ENCODE assay signal across 1 cellular context in the genomic region with DNA sequence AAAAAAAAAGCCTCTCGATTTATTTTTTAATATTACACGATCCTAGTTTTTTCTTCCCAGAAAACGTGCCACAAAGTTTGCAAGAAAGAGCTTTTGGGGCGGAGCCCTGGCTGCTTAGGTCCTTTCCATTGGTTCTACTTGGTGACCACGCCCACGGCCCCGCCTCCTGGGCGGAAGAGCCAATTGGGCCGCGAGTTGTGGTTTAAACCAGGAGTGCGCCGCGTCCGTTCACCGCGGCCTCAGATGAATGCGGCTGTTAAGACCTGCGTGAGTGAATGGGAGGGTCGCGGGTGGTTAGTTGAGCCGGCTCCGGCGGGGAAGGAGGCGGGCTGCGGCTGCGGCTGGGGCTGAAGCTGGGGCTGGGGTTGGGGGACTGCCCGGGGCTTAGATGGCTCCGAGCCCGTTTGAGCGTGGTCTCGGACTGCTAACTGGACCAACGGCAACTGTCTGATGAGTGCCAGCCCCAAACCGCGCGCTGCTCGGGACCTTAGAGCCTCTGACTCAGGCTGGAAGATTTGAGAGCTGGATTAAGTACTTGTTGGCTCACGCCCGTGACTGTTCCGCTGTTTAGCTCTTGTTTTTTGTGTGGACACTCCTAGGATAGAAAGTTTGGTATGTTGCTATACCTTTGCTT.
TF ChIP-seq lines count a peak whose summit lies in the region.

A gene (plus strand): TSS at position 231 of the 634 bp plus-strand sequence. CDS start 458 bp downstream, outside the sequence.

TF ChIP-seq in K562, 482 proteins besides CTCF, POLR2A, EP300 and RAD21 (continued from another document and continues in another):
- TF ChIP-seq, protein P1, sequence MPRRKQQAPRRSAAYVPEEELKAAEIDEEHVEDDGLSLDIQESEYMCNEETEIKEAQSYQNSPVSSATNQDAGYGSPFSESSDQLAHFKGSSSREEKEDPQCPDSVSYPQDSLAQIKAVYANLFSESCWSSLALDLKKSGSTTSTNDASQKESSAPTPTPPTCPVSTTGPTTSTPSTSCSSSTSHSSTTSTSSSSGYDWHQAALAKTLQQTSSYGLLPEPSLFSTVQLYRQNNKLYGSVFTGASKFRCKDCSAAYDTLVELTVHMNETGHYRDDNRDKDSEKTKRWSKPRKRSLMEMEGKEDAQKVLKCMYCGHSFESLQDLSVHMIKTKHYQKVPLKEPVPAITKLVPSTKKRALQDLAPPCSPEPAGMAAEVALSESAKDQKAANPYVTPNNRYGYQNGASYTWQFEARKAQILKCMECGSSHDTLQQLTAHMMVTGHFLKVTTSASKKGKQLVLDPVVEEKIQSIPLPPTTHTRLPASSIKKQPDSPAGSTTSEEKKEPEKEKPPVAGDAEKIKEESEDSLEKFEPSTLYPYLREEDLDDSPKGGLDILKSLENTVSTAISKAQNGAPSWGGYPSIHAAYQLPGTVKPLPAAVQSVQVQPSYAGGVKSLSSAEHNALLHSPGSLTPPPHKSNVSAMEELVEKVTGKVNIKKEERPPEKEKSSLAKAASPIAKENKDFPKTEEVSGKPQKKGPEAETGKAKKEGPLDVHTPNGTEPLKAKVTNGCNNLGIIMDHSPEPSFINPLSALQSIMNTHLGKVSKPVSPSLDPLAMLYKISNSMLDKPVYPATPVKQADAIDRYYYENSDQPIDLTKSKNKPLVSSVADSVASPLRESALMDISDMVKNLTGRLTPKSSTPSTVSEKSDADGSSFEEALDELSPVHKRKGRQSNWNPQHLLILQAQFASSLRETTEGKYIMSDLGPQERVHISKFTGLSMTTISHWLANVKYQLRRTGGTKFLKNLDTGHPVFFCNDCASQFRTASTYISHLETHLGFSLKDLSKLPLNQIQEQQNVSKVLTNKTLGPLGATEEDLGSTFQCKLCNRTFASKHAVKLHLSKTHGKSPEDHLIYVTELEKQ (CRISPR knock-in tag; IDR thresholded peaks at IDR 0.05): no peak
- TF ChIP-seq, protein P2, sequence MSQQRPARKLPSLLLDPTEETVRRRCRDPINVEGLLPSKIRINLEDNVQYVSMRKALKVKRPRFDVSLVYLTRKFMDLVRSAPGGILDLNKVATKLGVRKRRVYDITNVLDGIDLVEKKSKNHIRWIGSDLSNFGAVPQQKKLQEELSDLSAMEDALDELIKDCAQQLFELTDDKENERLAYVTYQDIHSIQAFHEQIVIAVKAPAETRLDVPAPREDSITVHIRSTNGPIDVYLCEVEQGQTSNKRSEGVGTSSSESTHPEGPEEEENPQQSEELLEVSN (IDR thresholded peaks at IDR 0.05; ENCODE audit: borderline replicate concordance in 1 of 2, extremely low read depth in 1 of 2, insufficient read depth in 1 of 2, insufficient read length in 1 of 2, low read depth in 1 of 2, low read length in 1 of 2, poor library complexity in 1 of 2, severe bottlenecking in 1 of 2): peak in 1 of 2 experiments; percentile 62
- TF ChIP-seq, protein P3, sequence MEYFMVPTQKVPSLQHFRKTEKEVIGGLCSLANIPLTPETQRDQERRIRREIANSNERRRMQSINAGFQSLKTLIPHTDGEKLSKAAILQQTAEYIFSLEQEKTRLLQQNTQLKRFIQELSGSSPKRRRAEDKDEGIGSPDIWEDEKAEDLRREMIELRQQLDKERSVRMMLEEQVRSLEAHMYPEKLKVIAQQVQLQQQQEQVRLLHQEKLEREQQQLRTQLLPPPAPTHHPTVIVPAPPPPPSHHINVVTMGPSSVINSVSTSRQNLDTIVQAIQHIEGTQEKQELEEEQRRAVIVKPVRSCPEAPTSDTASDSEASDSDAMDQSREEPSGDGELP (CRISPR knock-in tag; IDR thresholded peaks at IDR 0.05; ENCODE audit: borderline replicate concordance): peak; percentile 82
- TF ChIP-seq RAD51 (IDR thresholded peaks at IDR 0.05; ENCODE audit: borderline replicate concordance, low read depth) (no peak), EZH2 (IDR thresholded peaks at IDR 0.05; ENCODE audit: borderline replicate concordance, low read depth, low read length) (no peak), CHCHD3 (CRISPR knock-in tag; IDR thresholded peaks at IDR 0.05) (no peak), CREBBP (IDR thresholded peaks at IDR 0.05; ENCODE audit: low read depth, low read length) (no peak), ZNF12 (CRISPR knock-in tag; IDR thresholded peaks at IDR 0.05) (no peak), ZNF146 (CRISPR knock-in tag; IDR thresholded peaks at IDR 0.05; ENCODE audit: unreplicated experiment) (no peak), HCFC1 (IDR thresholded peaks at IDR 0.05; ENCODE audit: low read depth, low read length) (no peak), KDM2B (CRISPR knock-in tag; IDR thresholded peaks at IDR 0.05) (no peak), E2F3 (CRISPR knock-in tag; IDR thresholded peaks at IDR 0.05) (no peak), ZNF263 (CRISPR knock-in tag; IDR thresholded peaks at IDR 0.05; ENCODE audit: borderline replicate concordance) (no peak), KLF10 (CRISPR knock-in tag; IDR thresholded peaks at IDR 0.05) (no peak), MCM5 (IDR thresholded peaks at IDR 0.05; ENCODE audit: low read depth) (no peak), ZBTB7A (IDR thresholded peaks at IDR 0.05; ENCODE audit: borderline replicate concordance, control insufficient read depth, low read depth, low read length) (peak; percentile 55; the same call in 1 of the 2 replicates), CREM (IDR thresholded peaks at IDR 0.05; ENCODE audit: low read depth) (peak; percentile 75), COPS2 (conservative IDR thresholded peaks at IDR 0.05) (no peak), HOXB6 (CRISPR knock-in tag; IDR thresholded peaks at IDR 0.05; ENCODE audit: borderline replicate concordance) (no peak), RBM17 (IDR thresholded peaks at IDR 0.05; ENCODE audit: borderline replicate concordance, low read depth, low read length) (no peak), DIDO1 (tag; IDR thresholded peaks at IDR 0.05; ENCODE audit: low read depth) (no peak), MEIS2 (IDR thresholded peaks at IDR 0.05; ENCODE audit: partially characterized antibody) (no peak)
- TF ChIP-seq, protein P4, sequence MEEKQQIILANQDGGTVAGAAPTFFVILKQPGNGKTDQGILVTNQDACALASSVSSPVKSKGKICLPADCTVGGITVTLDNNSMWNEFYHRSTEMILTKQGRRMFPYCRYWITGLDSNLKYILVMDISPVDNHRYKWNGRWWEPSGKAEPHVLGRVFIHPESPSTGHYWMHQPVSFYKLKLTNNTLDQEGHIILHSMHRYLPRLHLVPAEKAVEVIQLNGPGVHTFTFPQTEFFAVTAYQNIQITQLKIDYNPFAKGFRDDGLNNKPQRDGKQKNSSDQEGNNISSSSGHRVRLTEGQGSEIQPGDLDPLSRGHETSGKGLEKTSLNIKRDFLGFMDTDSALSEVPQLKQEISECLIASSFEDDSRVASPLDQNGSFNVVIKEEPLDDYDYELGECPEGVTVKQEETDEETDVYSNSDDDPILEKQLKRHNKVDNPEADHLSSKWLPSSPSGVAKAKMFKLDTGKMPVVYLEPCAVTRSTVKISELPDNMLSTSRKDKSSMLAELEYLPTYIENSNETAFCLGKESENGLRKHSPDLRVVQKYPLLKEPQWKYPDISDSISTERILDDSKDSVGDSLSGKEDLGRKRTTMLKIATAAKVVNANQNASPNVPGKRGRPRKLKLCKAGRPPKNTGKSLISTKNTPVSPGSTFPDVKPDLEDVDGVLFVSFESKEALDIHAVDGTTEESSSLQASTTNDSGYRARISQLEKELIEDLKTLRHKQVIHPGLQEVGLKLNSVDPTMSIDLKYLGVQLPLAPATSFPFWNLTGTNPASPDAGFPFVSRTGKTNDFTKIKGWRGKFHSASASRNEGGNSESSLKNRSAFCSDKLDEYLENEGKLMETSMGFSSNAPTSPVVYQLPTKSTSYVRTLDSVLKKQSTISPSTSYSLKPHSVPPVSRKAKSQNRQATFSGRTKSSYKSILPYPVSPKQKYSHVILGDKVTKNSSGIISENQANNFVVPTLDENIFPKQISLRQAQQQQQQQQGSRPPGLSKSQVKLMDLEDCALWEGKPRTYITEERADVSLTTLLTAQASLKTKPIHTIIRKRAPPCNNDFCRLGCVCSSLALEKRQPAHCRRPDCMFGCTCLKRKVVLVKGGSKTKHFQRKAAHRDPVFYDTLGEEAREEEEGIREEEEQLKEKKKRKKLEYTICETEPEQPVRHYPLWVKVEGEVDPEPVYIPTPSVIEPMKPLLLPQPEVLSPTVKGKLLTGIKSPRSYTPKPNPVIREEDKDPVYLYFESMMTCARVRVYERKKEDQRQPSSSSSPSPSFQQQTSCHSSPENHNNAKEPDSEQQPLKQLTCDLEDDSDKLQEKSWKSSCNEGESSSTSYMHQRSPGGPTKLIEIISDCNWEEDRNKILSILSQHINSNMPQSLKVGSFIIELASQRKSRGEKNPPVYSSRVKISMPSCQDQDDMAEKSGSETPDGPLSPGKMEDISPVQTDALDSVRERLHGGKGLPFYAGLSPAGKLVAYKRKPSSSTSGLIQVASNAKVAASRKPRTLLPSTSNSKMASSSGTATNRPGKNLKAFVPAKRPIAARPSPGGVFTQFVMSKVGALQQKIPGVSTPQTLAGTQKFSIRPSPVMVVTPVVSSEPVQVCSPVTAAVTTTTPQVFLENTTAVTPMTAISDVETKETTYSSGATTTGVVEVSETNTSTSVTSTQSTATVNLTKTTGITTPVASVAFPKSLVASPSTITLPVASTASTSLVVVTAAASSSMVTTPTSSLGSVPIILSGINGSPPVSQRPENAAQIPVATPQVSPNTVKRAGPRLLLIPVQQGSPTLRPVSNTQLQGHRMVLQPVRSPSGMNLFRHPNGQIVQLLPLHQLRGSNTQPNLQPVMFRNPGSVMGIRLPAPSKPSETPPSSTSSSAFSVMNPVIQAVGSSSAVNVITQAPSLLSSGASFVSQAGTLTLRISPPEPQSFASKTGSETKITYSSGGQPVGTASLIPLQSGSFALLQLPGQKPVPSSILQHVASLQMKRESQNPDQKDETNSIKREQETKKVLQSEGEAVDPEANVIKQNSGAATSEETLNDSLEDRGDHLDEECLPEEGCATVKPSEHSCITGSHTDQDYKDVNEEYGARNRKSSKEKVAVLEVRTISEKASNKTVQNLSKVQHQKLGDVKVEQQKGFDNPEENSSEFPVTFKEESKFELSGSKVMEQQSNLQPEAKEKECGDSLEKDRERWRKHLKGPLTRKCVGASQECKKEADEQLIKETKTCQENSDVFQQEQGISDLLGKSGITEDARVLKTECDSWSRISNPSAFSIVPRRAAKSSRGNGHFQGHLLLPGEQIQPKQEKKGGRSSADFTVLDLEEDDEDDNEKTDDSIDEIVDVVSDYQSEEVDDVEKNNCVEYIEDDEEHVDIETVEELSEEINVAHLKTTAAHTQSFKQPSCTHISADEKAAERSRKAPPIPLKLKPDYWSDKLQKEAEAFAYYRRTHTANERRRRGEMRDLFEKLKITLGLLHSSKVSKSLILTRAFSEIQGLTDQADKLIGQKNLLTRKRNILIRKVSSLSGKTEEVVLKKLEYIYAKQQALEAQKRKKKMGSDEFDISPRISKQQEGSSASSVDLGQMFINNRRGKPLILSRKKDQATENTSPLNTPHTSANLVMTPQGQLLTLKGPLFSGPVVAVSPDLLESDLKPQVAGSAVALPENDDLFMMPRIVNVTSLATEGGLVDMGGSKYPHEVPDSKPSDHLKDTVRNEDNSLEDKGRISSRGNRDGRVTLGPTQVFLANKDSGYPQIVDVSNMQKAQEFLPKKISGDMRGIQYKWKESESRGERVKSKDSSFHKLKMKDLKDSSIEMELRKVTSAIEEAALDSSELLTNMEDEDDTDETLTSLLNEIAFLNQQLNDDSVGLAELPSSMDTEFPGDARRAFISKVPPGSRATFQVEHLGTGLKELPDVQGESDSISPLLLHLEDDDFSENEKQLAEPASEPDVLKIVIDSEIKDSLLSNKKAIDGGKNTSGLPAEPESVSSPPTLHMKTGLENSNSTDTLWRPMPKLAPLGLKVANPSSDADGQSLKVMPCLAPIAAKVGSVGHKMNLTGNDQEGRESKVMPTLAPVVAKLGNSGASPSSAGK (IDR thresholded peaks at IDR 0.05): peak; percentile 60; the same call in 1 of the 2 replicates
- TF ChIP-seq, protein P5, sequence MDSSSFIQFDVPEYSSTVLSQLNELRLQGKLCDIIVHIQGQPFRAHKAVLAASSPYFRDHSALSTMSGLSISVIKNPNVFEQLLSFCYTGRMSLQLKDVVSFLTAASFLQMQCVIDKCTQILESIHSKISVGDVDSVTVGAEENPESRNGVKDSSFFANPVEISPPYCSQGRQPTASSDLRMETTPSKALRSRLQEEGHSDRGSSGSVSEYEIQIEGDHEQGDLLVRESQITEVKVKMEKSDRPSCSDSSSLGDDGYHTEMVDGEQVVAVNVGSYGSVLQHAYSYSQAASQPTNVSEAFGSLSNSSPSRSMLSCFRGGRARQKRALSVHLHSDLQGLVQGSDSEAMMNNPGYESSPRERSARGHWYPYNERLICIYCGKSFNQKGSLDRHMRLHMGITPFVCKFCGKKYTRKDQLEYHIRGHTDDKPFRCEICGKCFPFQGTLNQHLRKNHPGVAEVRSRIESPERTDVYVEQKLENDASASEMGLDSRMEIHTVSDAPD (CRISPR knock-in tag; IDR thresholded peaks at IDR 0.05): no peak
- TF ChIP-seq, protein P6, sequence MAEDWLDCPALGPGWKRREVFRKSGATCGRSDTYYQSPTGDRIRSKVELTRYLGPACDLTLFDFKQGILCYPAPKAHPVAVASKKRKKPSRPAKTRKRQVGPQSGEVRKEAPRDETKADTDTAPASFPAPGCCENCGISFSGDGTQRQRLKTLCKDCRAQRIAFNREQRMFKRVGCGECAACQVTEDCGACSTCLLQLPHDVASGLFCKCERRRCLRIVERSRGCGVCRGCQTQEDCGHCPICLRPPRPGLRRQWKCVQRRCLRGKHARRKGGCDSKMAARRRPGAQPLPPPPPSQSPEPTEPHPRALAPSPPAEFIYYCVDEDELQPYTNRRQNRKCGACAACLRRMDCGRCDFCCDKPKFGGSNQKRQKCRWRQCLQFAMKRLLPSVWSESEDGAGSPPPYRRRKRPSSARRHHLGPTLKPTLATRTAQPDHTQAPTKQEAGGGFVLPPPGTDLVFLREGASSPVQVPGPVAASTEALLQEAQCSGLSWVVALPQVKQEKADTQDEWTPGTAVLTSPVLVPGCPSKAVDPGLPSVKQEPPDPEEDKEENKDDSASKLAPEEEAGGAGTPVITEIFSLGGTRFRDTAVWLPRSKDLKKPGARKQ (CRISPR knock-in tag; IDR thresholded peaks at IDR 0.05): no peak
- TF ChIP-seq, protein P7, sequence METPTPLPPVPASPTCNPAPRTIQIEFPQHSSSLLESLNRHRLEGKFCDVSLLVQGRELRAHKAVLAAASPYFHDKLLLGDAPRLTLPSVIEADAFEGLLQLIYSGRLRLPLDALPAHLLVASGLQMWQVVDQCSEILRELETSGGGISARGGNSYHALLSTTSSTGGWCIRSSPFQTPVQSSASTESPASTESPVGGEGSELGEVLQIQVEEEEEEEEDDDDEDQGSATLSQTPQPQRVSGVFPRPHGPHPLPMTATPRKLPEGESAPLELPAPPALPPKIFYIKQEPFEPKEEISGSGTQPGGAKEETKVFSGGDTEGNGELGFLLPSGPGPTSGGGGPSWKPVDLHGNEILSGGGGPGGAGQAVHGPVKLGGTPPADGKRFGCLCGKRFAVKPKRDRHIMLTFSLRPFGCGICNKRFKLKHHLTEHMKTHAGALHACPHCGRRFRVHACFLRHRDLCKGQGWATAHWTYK (CRISPR knock-in tag; IDR thresholded peaks at IDR 0.05): no peak
- TF ChIP-seq, protein P8, sequence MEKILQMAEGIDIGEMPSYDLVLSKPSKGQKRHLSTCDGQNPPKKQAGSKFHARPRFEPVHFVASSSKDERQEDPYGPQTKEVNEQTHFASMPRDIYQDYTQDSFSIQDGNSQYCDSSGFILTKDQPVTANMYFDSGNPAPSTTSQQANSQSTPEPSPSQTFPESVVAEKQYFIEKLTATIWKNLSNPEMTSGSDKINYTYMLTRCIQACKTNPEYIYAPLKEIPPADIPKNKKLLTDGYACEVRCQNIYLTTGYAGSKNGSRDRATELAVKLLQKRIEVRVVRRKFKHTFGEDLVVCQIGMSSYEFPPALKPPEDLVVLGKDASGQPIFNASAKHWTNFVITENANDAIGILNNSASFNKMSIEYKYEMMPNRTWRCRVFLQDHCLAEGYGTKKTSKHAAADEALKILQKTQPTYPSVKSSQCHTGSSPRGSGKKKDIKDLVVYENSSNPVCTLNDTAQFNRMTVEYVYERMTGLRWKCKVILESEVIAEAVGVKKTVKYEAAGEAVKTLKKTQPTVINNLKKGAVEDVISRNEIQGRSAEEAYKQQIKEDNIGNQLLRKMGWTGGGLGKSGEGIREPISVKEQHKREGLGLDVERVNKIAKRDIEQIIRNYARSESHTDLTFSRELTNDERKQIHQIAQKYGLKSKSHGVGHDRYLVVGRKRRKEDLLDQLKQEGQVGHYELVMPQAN (IDR thresholded peaks at IDR 0.05; ENCODE audit: borderline replicate concordance): peak; percentile 72
